ENCODE assay signal across 8 cellular contexts in the genomic region with DNA sequence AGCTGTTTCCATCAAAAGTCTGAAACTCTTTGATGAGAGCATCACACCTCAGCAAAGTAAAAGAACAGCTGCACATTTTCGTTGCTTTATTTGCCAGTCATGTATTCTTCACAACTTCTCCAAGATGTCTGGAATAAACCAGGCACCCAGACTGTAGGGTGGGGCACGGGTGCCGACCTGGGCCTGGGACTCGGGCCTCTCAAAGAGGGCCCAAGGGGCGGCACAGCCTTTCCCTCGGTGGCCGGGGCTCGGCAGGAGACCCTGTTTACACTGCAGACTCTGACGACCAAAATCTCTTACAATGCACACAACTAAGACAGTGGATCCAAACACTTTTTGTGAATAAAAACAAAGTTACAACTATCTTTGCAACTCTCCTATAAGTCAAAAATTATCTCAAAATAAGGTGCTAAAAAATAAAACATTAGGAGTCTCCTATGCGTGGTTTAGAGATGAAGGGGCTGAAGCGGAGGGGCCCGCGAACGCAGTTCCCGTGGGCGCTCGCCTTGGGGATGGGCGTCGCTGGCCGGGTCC. TPM values are rescaled to one million over a fixed set of nuclear protein-coding genes. Genes with fewer than 3 reads are reported as not detected.
A peak's percentile ranks its signal among the peaks of the same experiment; 100 is the strongest.
DNase-seq lines count a peak whose midpoint lies in the region; ATAC-seq and TF ChIP-seq lines count a peak whose summit lies in the region.

No MANE protein-coding gene starts in this region.

- TF ChIP-seq EP300 in stomach (IDR thresholded peaks at IDR 0.05), result no peak

- no peak for TF ChIP-seq CTCF in stomach (IDR thresholded peaks at IDR 0.05)

- H3K9me3 ChIP-seq in iPS-18c (ENCODE audit: control insufficient read depth, insufficient read depth, low read length) (peaks cover 10% of the 10 kb centered on the region), stomach (no peaks in the 10 kb centered on the region)

- no peaks in the 10 kb centered on the region for H3K9me3 Mint-ChIP-seq in T-helper 2 cell treated with Interferon-gamma antibody and Interleukin-4, amounts not matched to agents 5 μg/mL and 100 μg/mL, for 36 hours
- peaks cover 6% of the 10 kb centered on the region for H3K9me3 Mint-ChIP-seq in activated naive CD8-positive, alpha-beta T cell treated with anti-CD3 and anti-CD28 coated beads for 36 hours

- intact Hi-C loops in stomach (cut with DNase I; ENCODE audit: low total_unique reads), result loop anchor here (10.0 kb wide), 1 partner anchor 83 kb away; no protein-coding TSS in a partner anchor

- H3K36me3 ChIP-seq in stomach, result peaks cover 0 to 19% (median 7%) of the 10 kb centered on the region in 4 donors

- WGBS in stomach, 5 donors, result 0 to 3% (median 2%) methylated on average over 20 of the region's 20 CpGs

- peak overlapping the region; percentile 76 for H3K27ac Mint-ChIP-seq in T-helper 2 cell treated with Interferon-gamma antibody and Interleukin-4, amounts not matched to agents 5 μg/mL and 100 μg/mL, for 36 hours
- peak overlapping the region; percentile 42 for H3K27ac Mint-ChIP-seq in activated naive CD8-positive, alpha-beta T cell treated with anti-CD3 and anti-CD28 coated beads for 36 hours

- H3K4me3 Mint-ChIP-seq in T-helper 2 cell treated with Interferon-gamma antibody and Interleukin-4, amounts not matched to agents 5 μg/mL and 100 μg/mL, for 36 hours, result peak overlapping the region; percentile 81
- peak overlapping the region; percentile 80 for H3K4me3 Mint-ChIP-seq in activated naive CD8-positive, alpha-beta T cell treated with anti-CD3 and anti-CD28 coated beads for 36 hours

- no peaks in the 10 kb centered on the region for H3K27me3 Mint-ChIP-seq in T-helper 2 cell treated with Interferon-gamma antibody and Interleukin-4, amounts not matched to agents 5 μg/mL and 100 μg/mL, for 36 hours (ENCODE audit: low read depth)
- no peaks in the 10 kb centered on the region for H3K27me3 Mint-ChIP-seq in activated naive CD8-positive, alpha-beta T cell treated with anti-CD3 and anti-CD28 coated beads for 36 hours

- DNase-seq in T-helper 2 cell treated with Interferon-gamma antibody and Interleukin-4, amounts not matched to agents 5 μg/mL and 100 μg/mL, for 36 hours (ENCODE audit: low spot score), result no peak
- no peak for DNase-seq in T-helper 2 cell
- no peak for DNase-seq in activated naive CD8-positive, alpha-beta T cell treated with anti-CD3 and anti-CD28 coated beads for 36 hours
- no peak for DNase-seq in stomach
- no peak for DNase-seq in A172 (ENCODE audit: low spot score)
- DNase-seq in NCI-H524 treated with DMSO at 0.1 percent for 48 hours (lab: John Stamatoyannopoulos, UW), result no peak

- peak overlapping the region; percentile 85 to 95 (median 93) for H3K27ac ChIP-seq in stomach

- peaks cover 32 to 52% (median 46%) of the 10 kb centered on the region in 4 donors for H3K4me1 ChIP-seq in stomach

- ATAC-seq in HG02970 (IDR thresholded peaks at IDR 0.05; ENCODE audit: low FRiP score, unreplicated experiment), result no peak

- no peaks in the 10 kb centered on the region for H3K27me3 ChIP-seq in stomach

- H3K4me3 ChIP-seq in iPS-18c (ENCODE audit: insufficient read depth, low read depth, low read length) (peak overlapping the region; percentile 69), stomach (peak overlapping the region; percentile 70 to 97 (median 90))

- H3K36me3 Mint-ChIP-seq in T-helper 2 cell treated with Interferon-gamma antibody and Interleukin-4, amounts not matched to agents 5 μg/mL and 100 μg/mL, for 36 hours (ENCODE audit: low read depth), result peaks cover 30% of the 10 kb centered on the region
- H3K36me3 Mint-ChIP-seq in activated naive CD8-positive, alpha-beta T cell treated with anti-CD3 and anti-CD28 coated beads for 36 hours, result peaks cover 36% of the 10 kb centered on the region

- TF ChIP-seq POLR2A in stomach (IDR thresholded peaks at IDR 0.05), result no peak

- H3K4me1 Mint-ChIP-seq in T-helper 2 cell treated with Interferon-gamma antibody and Interleukin-4, amounts not matched to agents 5 μg/mL and 100 μg/mL, for 36 hours (ENCODE audit: low read depth), result peaks cover 49% of the 10 kb centered on the region
- H3K4me1 Mint-ChIP-seq in activated naive CD8-positive, alpha-beta T cell treated with anti-CD3 and anti-CD28 coated beads for 36 hours, result peaks cover 34% of the 10 kb centered on the region

RNA-seq across cellular contexts. Expression of gene LSS, which starts 0.7 kb away (rescaled TPM):
- 10 to 100 TPM; 15.8 to 16.7 TPM for total RNA-seq in activated naive CD8-positive, alpha-beta T cell treated with anti-CD3 and anti-CD28 coated beads for 36 hours
- 100 to 1,000 TPM in 1 of 5 donors, 10 to 100 TPM in 4; 26.4 to 246 (median 46.7) TPM for total RNA-seq in stomach
- 10 to 100 TPM; 15.3 to 22.2 (median 21.7) TPM for polyA plus RNA-seq in stomach
- total RNA-seq in A172 (2014; rRNA removed; shearing (Covaris generic)), result 76.0 and 95.1 TPM in 2 replicates

RNA-seq across cellular contexts. Expression of gene SPATC1L, which starts 43.6 kb away (rescaled TPM):
- 1 to 10 TPM; 6.3 to 6.9 TPM for total RNA-seq in activated naive CD8-positive, alpha-beta T cell treated with anti-CD3 and anti-CD28 coated beads for 36 hours
- total RNA-seq in stomach, result 10 to 100 TPM in 2 of 5 donors, 1 to 10 TPM in 1, under 1 TPM in 1, not detected in 1; 0.72 to 26.4 (median 8.0) TPM
- 10 to 100 TPM in 2 of 3 donors, 1 to 10 TPM in 1; 7.0 to 14.2 (median 13.7) TPM for polyA plus RNA-seq in stomach
- 13.9 and 16.0 TPM in 2 replicates for total RNA-seq in A172 (2014; rRNA removed; shearing (Covaris generic))

RNA-seq across cellular contexts. Expression of gene MCM3AP, which starts 57.5 kb away (rescaled TPM):
- total RNA-seq in activated naive CD8-positive, alpha-beta T cell treated with anti-CD3 and anti-CD28 coated beads for 36 hours, result 100 to 1,000 TPM; 112 to 117 TPM
- 100 to 1,000 TPM in 2 of 5 donors, 10 to 100 TPM in 3; 55.8 to 555 (median 97.1) TPM for total RNA-seq in stomach
- 10 to 100 TPM; 18.9 to 35.8 (median 24.6) TPM for polyA plus RNA-seq in stomach
- 57.6 and 61.7 TPM in 2 replicates for total RNA-seq in A172 (2014; rRNA removed; shearing (Covaris generic))

RNA-seq across cellular contexts. Expression of gene YBEY, which starts 58.3 kb away (rescaled TPM):
- 10 to 100 TPM; 12.1 to 14.3 TPM for total RNA-seq in activated naive CD8-positive, alpha-beta T cell treated with anti-CD3 and anti-CD28 coated beads for 36 hours
- total RNA-seq in stomach, result 10 to 100 TPM in 2 of 5 donors, 1 to 10 TPM in 3; 1.0 to 22.0 (median 5.3) TPM
- 10 to 100 TPM; 14.2 to 19.6 (median 16.4) TPM for polyA plus RNA-seq in stomach
- total RNA-seq in A172 (2014; rRNA removed; shearing (Covaris generic)), result 13.7 and 25.5 TPM in 2 replicates
